ENCODE assay signal across 8 cellular contexts in genomic region chr4:85084371-85085170, GRCh38.
DNase-seq lines count a peak whose midpoint lies in the region; ATAC-seq, FAIRE-seq and TF ChIP-seq lines count a peak whose summit lies in the region.

No MANE protein-coding gene starts in this region.

- TF ChIP-seq CTCF in BE2C (IDR thresholded peaks at IDR 0.05; ENCODE audit: low read depth, low read length) = peak; percentile 76
- peak; percentile 72 for TF ChIP-seq CTCF in foreskin fibroblast (IDR thresholded peaks at IDR 0.05; ENCODE audit: low read depth, low read length)
- TF ChIP-seq CTCF in pancreas (IDR thresholded peaks at IDR 0.05) = peak; percentile 24 to 81 (median 50)

- H3K36me3 Mint-ChIP-seq in activated T-cell treated with anti-CD3 and anti-CD28 coated beads, Interleukin-2, amount 50 U/mL, for 24 hours (ENCODE audit: low read depth) = no peaks in the 10 kb centered on the region

- H3K27me3 ChIP-seq in BE2C (no peaks in the 10 kb centered on the region), pancreas (no peaks in the 10 kb centered on the region)

- H3K27ac Mint-ChIP-seq in activated T-cell treated with anti-CD3 and anti-CD28 coated beads, Interleukin-2, amount 50 U/mL, for 24 hours = no peak overlapping the region

- no peaks in the 10 kb centered on the region for H3K9me3 Mint-ChIP-seq in activated T-cell treated with anti-CD3 and anti-CD28 coated beads, Interleukin-2, amount 50 U/mL, for 24 hours

- peak; percentile 80 for ATAC-seq in HG02840 (IDR thresholded peaks at IDR 0.05; ENCODE audit: low FRiP score, unreplicated experiment)
- ATAC-seq in pancreas = peak in 3 of 4 donors; percentile 84 to 97 (median 84)

- H3K4me3 ChIP-seq in BE2C (ENCODE audit: low read depth, low read length) (no peak overlapping the region), foreskin fibroblast (ENCODE audit: low read depth in 1 of 2, low read length in 2 of 2) (no peak overlapping the region), pancreas (no peak overlapping the region)

- FAIRE-seq in GM18507 (lab: Jason Lieb, UNC) = peak; percentile 85
- FAIRE-seq in pancreas (lab: Jason Lieb, UNC) = peak; percentile 95

- no peaks in the 10 kb centered on the region; the same call in 1 of the 2 replicates for H3K4me1 ChIP-seq in BE2C
- H3K4me1 ChIP-seq in pancreas = no peaks in the 10 kb centered on the region

- H3K27ac ChIP-seq in pancreas = no peak overlapping the region

- DNase-seq in BE2C (peak; percentile 64), GM18507 (ENCODE audit: extremely low spot score, insufficient read length, low read depth) (no peak), NCI-H1417 treated with DMSO at 0.1 percent for 48 hours (lab: John Stamatoyannopoulos, UW) (peak; percentile 30), SW480 (ENCODE audit: low spot score) (peak; percentile 37), foreskin fibroblast (peak; percentile 59 to 86), pancreas (peak in 3 of 6 donors; percentile 16 to 29 (median 20))
- no peak for DNase-seq in activated T-cell treated with anti-CD3 and anti-CD28 coated beads, Interleukin-2, amount 50 U/mL, for 24 hours

- H3K4me3 Mint-ChIP-seq in activated T-cell treated with anti-CD3 and anti-CD28 coated beads, Interleukin-2, amount 50 U/mL, for 24 hours = no peak overlapping the region

- intact Hi-C loops in pancreas (cut with DNase I) = no loop called here

- 7 to 12% methylated on average over 3 of the region's 3 CpGs for WGBS in pancreas, 2 donors

- H3K27me3 Mint-ChIP-seq in activated T-cell treated with anti-CD3 and anti-CD28 coated beads, Interleukin-2, amount 50 U/mL, for 24 hours = no peaks in the 10 kb centered on the region

- no peaks in the 10 kb centered on the region for H3K4me1 Mint-ChIP-seq in activated T-cell treated with anti-CD3 and anti-CD28 coated beads, Interleukin-2, amount 50 U/mL, for 24 hours (ENCODE audit: low read depth)

- H3K9me3 ChIP-seq in BE2C (no peaks in the 10 kb centered on the region), pancreas (no peaks in the 10 kb centered on the region)

- H3K36me3 ChIP-seq in BE2C (no peaks in the 10 kb centered on the region), pancreas (no peaks in the 10 kb centered on the region)

Comparison
In these comparisons a context has a peak if more than half of its experiments do, and no peak if none do; other contexts are left out.
1. DNase-seq: peak in BE2C (single experiment), NCI-H1417 treated with DMSO at 0.1 percent for 48 hours (single experiment), SW480 (single experiment) and foreskin fibroblast (2 of 2); none in GM18507 (single experiment) and activated T-cell treated with anti-CD3 and anti-CD28 coated beads, Interleukin-2, amount 50 U/mL, for 24 hours (single experiment).
2. Peak in every context shown above with its lines, with median percentiles within 50 percentile points of each other: CTCF ChIP-seq.